17 cellular contexts compared by ENCODE assay signal in the genomic region with DNA sequence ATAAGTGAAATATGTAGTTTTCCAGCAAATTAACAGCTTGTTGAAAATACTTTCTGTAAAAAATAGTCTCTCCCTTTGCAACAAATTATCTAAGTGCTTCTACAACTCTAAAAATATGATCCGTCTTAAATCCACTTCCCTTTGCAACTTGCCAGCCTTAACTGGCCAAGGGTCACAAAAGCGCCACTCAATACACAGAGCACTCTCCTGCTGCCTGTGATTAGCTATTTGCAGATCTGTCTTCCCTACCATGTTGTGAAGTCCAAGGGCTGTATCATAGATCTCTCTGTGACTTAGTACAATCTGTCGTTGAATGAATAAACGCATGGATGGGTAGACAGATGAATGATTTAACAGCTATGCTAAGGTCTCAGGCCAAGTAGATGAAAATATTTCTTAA.
A peak's percentile ranks its signal among the peaks of the same experiment; 100 is the strongest.
DNase-seq lines count a peak whose midpoint lies in the region; ATAC-seq, FAIRE-seq and TF ChIP-seq lines count a peak whose summit lies in the region.
"Had no signal": no experiment of that assay in that cellular context is flagged by ENCODE, and none has a peak within 500 bp of the region (broad histone marks: within the 10 kb centered on the region; RNA-seq: fewer than 3 reads in every experiment).

No MANE protein-coding gene starts in this region.

- FAIRE-seq in frontal cortex (lab: Jason Lieb, UNC) = no peak
- FAIRE-seq: K562 had no signal

- H3K23ac ChIP-seq in H9 (ENCODE audit: insufficient read length, low read depth, low read length) = no peak overlapping the region

- H4K20me1 ChIP-seq in H9 (ENCODE audit: control insufficient read depth, insufficient read depth, insufficient read length) (no peaks in the 10 kb centered on the region), hepatocyte (ENCODE audit: insufficient read depth, poor library complexity, severe bottlenecking) (no peaks in the 10 kb centered on the region)

- no peaks in the 10 kb centered on the region for H3K27me3 Mint-ChIP-seq in H9 (ENCODE audit: low read depth)
- peaks cover 18% of the 10 kb centered on the region for H3K27me3 Mint-ChIP-seq in activated CD4-positive, alpha-beta memory T cell treated with anti-CD3 and anti-CD28 coated beads, Interleukin-2, amount 10 ng/mL, durations not matched to agents 7 days and 5 days
- H3K27me3 Mint-ChIP-seq: activated naive CD4-positive, alpha-beta T cell treated with anti-CD3 and anti-CD28 coated beads, Interleukin-2, amount 50 U/mL, for 24 hours had no signal

- H4K5ac ChIP-seq in H9 (ENCODE audit: insufficient read length, low read depth, low read length) = no peak overlapping the region

- ATAC-seq in HG03432 (IDR thresholded peaks at IDR 0.05; ENCODE audit: unreplicated experiment) = no peak
- ATAC-seq: K562; stimulated activated naive CD8-positive, alpha-beta T cell treated with anti-CD3 and anti-CD28 coated beads, Interleukin-15, amount 100 ng/mL, for 72 hours had no signal

- no peak overlapping the region for H2AFZ ChIP-seq in H9 (ENCODE audit: low read length)
- H2AFZ ChIP-seq in hepatocyte = no peak overlapping the region

- no peak overlapping the region for H4K8ac ChIP-seq in H9 (replicated peaks; ENCODE audit: insufficient read length, low read depth, low read length)

- H3T11ph ChIP-seq in H9 (ENCODE audit: low read length) = no peak overlapping the region

- POLR2A ChIA-PET in activated CD4-positive, alpha-beta memory T cell treated with anti-CD3 and anti-CD28 coated beads, Interleukin-2, amount 10 ng/mL, durations not matched to agents 7 days and 5 days (lab: Charles Lee) = no interaction called here

- H3K27ac ChIP-seq in H9 (ENCODE audit: insufficient read length, low read depth, low read length) = no peak overlapping the region
- H3K27ac ChIP-seq in brain microvascular endothelial cell = peak overlapping the region; percentile 91
- peak overlapping the region; percentile 91 for H3K27ac ChIP-seq in hepatocyte
- peak overlapping the region in 3 of 4 donors; percentile 81 to 90 (median 88) for H3K27ac ChIP-seq in sigmoid colon

- peak overlapping the region in 2 of 3 experiments; percentile 9 to 72; a peak in 3 of 7 replicates for H3K27ac Mint-ChIP-seq in H9
- no peak overlapping the region for H3K27ac Mint-ChIP-seq in activated CD4-positive, alpha-beta memory T cell treated with anti-CD3 and anti-CD28 coated beads, Interleukin-2, amount 10 ng/mL, durations not matched to agents 7 days and 5 days
- H3K27ac Mint-ChIP-seq: activated naive CD4-positive, alpha-beta T cell treated with anti-CD3 and anti-CD28 coated beads, Interleukin-2, amount 50 U/mL, for 24 hours; stimulated activated naive CD8-positive, alpha-beta T cell treated with anti-CD3 and anti-CD28 coated beads, Interleukin-15, amount 100 ng/mL, for 72 hours had no signal

- H3K4me2 ChIP-seq in H9 (ENCODE audit: insufficient read depth, insufficient read length, low read length) = no peak overlapping the region
- H3K4me2 ChIP-seq in hepatocyte = peak overlapping the region; percentile 12

- TF ChIP-seq POLR2A in sigmoid colon (IDR thresholded peaks at IDR 0.05) = no peak

- H3K4ac ChIP-seq in H9 (ENCODE audit: low read depth, low read length) = no peak overlapping the region

- no peak overlapping the region for H2BK12ac ChIP-seq in H9 (ENCODE audit: insufficient read length, low read depth, low read length)

- CTCF ChIA-PET in activated CD4-positive, alpha-beta memory T cell treated with anti-CD3 and anti-CD28 coated beads, Interleukin-2, amount 10 ng/mL, durations not matched to agents 7 days and 5 days (lab: Charles Lee) = interaction anchor here (0.9 kb wide), 1 partner anchor 90 kb away, joined by 3 read pairs; no protein-coding TSS in a partner anchor

- H4K91ac ChIP-seq in H9 (ENCODE audit: insufficient read length, low read depth, low read length) = no peak overlapping the region

- H3K9me3 ChIP-seq in H9 (ENCODE audit: control insufficient read depth, low read depth, low read length) (no peaks in the 10 kb centered on the region), hepatocyte (ENCODE audit: low read depth) (no peaks in the 10 kb centered on the region), sigmoid colon (no peaks in the 10 kb centered on the region)

- DNase-seq in H9 = no peak
- no peak for DNase-seq in brain microvascular endothelial cell
- DNase-seq in hepatocyte (ENCODE audit: low spot score) = no peak
- DNase-seq in sigmoid colon = no peak
- no peak for DNase-seq in NCI-H2029 treated with DMSO at 0.1 percent for 48 hours (lab: John Stamatoyannopoulos, UW)
- no peak for DNase-seq in frontal cortex (ENCODE audit: low spot score in 2 of 2)
- DNase-seq in activated CD4-positive, alpha-beta memory T cell treated with anti-CD3 and anti-CD28 coated beads, Interleukin-2, amount 10 ng/mL, durations not matched to agents 7 days and 5 days = no peak
- DNase-seq: activated CD4-positive, alpha-beta T cell treated with anti-CD3 and anti-CD28 coated beads for 1 hour; activated CD8-positive, alpha-beta memory T cell treated with anti-CD3 and anti-CD28 coated beads, Interleukin-2, amount 50 U/mL, for 4 hours; central memory CD4-positive, alpha-beta T cell; foreskin melanocyte; GDM1; NK-92 treated with Interleukin-12 subunit alpha and Interleukin-12 subunit beta, amount 100 ng/mL, for 24 hours; stimulated activated naive CD8-positive, alpha-beta T cell treated with anti-CD3 and anti-CD28 coated beads, Interleukin-15, amount 100 ng/mL, for 72 hours had no signal

- no peak overlapping the region for H2BK20ac ChIP-seq in H9 (ENCODE audit: low read depth, low read length, poor library complexity, severe bottlenecking)

- WGBS in H9 (ENCODE audit: extremely low coverage, insufficient read length, low lambda C conversion rate) = no CpG with 5 or more reads among the region's 4 CpGs
- WGBS in hepatocyte (ENCODE audit: low lambda C conversion rate, missing lambda C conversion rate) = 65% methylated on average over 4 of the region's 4 CpGs
- WGBS in sigmoid colon, 2 donors = 20 to 63% methylated on average over 4 of the region's 4 CpGs

- H2BK5ac ChIP-seq in H9 (ENCODE audit: insufficient read length, low read length) = no peak overlapping the region

- H2AK5ac ChIP-seq in H9 (ENCODE audit: insufficient read length, low read length) = no peak overlapping the region

- H3K9me2 ChIP-seq in hepatocyte (replicated peaks; ENCODE audit: insufficient read depth) = no peaks in the 10 kb centered on the region

- no peaks in the 10 kb centered on the region for H3K4me1 ChIP-seq in H9 (ENCODE audit: insufficient read depth, low read length)
- H3K4me1 ChIP-seq in hepatocyte (ENCODE audit: insufficient read depth) = peaks cover 53% of the 10 kb centered on the region
- peaks cover 0 to 41% (median 34%) of the 10 kb centered on the region in 4 donors for H3K4me1 ChIP-seq in sigmoid colon

- H3K36me3 ChIP-seq in brain microvascular endothelial cell (replicated peaks) (peaks cover 25% of the 10 kb centered on the region), hepatocyte (replicated peaks; ENCODE audit: insufficient read depth, low read depth) (no peaks in the 10 kb centered on the region), sigmoid colon (peaks cover 0 to 12% (median 4%) of the 10 kb centered on the region in 4 donors)

- H3K9me3 Mint-ChIP-seq in H9 = no peaks in the 10 kb centered on the region
- H3K9me3 Mint-ChIP-seq in activated CD4-positive, alpha-beta memory T cell treated with anti-CD3 and anti-CD28 coated beads, Interleukin-2, amount 10 ng/mL, durations not matched to agents 7 days and 5 days = no peaks in the 10 kb centered on the region
- H3K9me3 Mint-ChIP-seq: activated naive CD4-positive, alpha-beta T cell treated with anti-CD3 and anti-CD28 coated beads, Interleukin-2, amount 50 U/mL, for 24 hours; stimulated activated naive CD8-positive, alpha-beta T cell treated with anti-CD3 and anti-CD28 coated beads, Interleukin-15, amount 100 ng/mL, for 72 hours had no signal

- in situ Hi-C loops in brain microvascular endothelial cell (cut with HindIII; ENCODE audit: low pct_ligation_motif_present, low sequenced_read_pairs) = no loop called here

- H3K27me3 ChIP-seq in H9 (ENCODE audit: insufficient read depth, low read length) (no peaks in the 10 kb centered on the region), brain microvascular endothelial cell (replicated peaks) (no peaks in the 10 kb centered on the region), hepatocyte (no peaks in the 10 kb centered on the region), sigmoid colon (no peaks in the 10 kb centered on the region)

- H3K79me1 ChIP-seq in H9 (ENCODE audit: insufficient read depth, low read depth, low read length, poor library complexity, severe bottlenecking) = no peaks in the 10 kb centered on the region

- H3K4me1 Mint-ChIP-seq in H9 = peaks cover 0 to 6% of the 10 kb centered on the region in 2 experiments; a peak in 1 of 4 replicates
- H3K4me1 Mint-ChIP-seq in activated CD4-positive, alpha-beta memory T cell treated with anti-CD3 and anti-CD28 coated beads, Interleukin-2, amount 10 ng/mL, durations not matched to agents 7 days and 5 days = no peaks in the 10 kb centered on the region
- H3K4me1 Mint-ChIP-seq: activated naive CD4-positive, alpha-beta T cell treated with anti-CD3 and anti-CD28 coated beads, Interleukin-2, amount 50 U/mL, for 24 hours; stimulated activated naive CD8-positive, alpha-beta T cell treated with anti-CD3 and anti-CD28 coated beads, Interleukin-15, amount 100 ng/mL, for 72 hours had no signal

- no peak overlapping the region for H3K4me3 Mint-ChIP-seq in H9
- H3K4me3 Mint-ChIP-seq in activated CD4-positive, alpha-beta memory T cell treated with anti-CD3 and anti-CD28 coated beads, Interleukin-2, amount 10 ng/mL, durations not matched to agents 7 days and 5 days = no peak overlapping the region
- H3K4me3 Mint-ChIP-seq: activated naive CD4-positive, alpha-beta T cell treated with anti-CD3 and anti-CD28 coated beads, Interleukin-2, amount 50 U/mL, for 24 hours; stimulated activated naive CD8-positive, alpha-beta T cell treated with anti-CD3 and anti-CD28 coated beads, Interleukin-15, amount 100 ng/mL, for 72 hours had no signal

- H3K18ac ChIP-seq in H9 (ENCODE audit: insufficient read length, low read depth, low read length) = no peak overlapping the region

- no peaks in the 10 kb centered on the region for H3K23me2 ChIP-seq in H9 (ENCODE audit: insufficient read length, low read depth, low read length, poor library complexity, severe bottlenecking)

- no peak overlapping the region for H2BK15ac ChIP-seq in H9 (ENCODE audit: low read depth, low read length)

- peaks cover 18 to 64% (median 23%) of the 10 kb centered on the region in 3 experiments; a peak in 6 of 7 replicates for H3K36me3 Mint-ChIP-seq in H9 (ENCODE audit: insufficient read depth in 1 of 3, low read depth in 3 of 3)
- H3K36me3 Mint-ChIP-seq in activated CD4-positive, alpha-beta memory T cell treated with anti-CD3 and anti-CD28 coated beads, Interleukin-2, amount 10 ng/mL, durations not matched to agents 7 days and 5 days (ENCODE audit: low read depth) = no peaks in the 10 kb centered on the region
- H3K36me3 Mint-ChIP-seq: activated naive CD4-positive, alpha-beta T cell treated with anti-CD3 and anti-CD28 coated beads, Interleukin-2, amount 50 U/mL, for 24 hours had no signal

- no peak overlapping the region for H3K9ac ChIP-seq in H9 (ENCODE audit: extremely low read depth, insufficient read length, low read length)

- H3K79me2 ChIP-seq in H9 (ENCODE audit: insufficient read depth, low read length) (no peaks in the 10 kb centered on the region; the same call in 1 of the 2 replicates), hepatocyte (no peaks in the 10 kb centered on the region)

- no peak for TF ChIP-seq EP300 in sigmoid colon (IDR thresholded peaks at IDR 0.05)

- H3K4me3 ChIP-seq in brain microvascular endothelial cell (ENCODE audit: low read depth, low read length) (no peak overlapping the region), hepatocyte (no peak overlapping the region), sigmoid colon (no peak overlapping the region)
- H3K4me3 ChIP-seq: K562 had no signal

- H3K56ac ChIP-seq in H9 (ENCODE audit: insufficient read length, low read depth, low read length) = no peak overlapping the region

- H3K14ac ChIP-seq in H9 (ENCODE audit: insufficient read depth, low read length) = no peak overlapping the region

- TF ChIP-seq CTCF in H9 (conservative IDR thresholded peaks at IDR 0.05) (no peak), brain microvascular endothelial cell (IDR thresholded peaks at IDR 0.05; ENCODE audit: low read depth, low read length, missing control alignments) (no peak), hepatocyte (IDR thresholded peaks at IDR 0.05; ENCODE audit: poor library complexity) (no peak), sigmoid colon (IDR thresholded peaks at IDR 0.05) (no peak)

- intact Hi-C loops in sigmoid colon (cut with DNase I) = no loop called here

- H2BK120ac ChIP-seq in H9 (ENCODE audit: low read depth, low read length, poor library complexity, severe bottlenecking) = no peak overlapping the region
